In the genomic region with DNA sequence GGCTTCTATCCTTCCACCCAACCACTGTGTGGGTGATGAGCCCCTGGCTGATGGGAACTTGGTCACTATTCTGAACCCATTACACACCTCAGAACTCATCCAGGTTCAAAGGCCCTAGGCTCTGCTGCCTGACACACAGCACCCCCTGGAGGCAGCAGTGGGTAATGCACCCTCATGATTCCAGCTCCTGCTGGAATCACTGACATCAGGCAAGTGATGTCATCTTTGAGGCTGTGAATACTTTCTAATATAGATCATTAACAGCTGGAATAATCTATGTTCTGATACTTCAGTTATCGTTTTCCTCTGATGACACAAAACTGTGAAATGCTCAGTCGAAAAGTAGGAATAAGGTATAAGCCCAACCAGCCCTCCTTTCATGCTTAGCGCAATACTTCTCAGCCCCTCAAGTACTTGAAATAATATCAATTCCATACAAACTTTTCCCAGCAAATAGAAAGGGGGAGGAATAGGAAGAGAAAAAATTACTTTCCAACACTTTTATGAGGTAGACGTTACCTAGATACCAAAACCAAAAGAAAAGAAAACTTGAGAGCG, we compare ENCODE assay signal across 8 cellular contexts. TPM values are rescaled to one million over a fixed set of nuclear protein-coding genes. Genes with fewer than 3 reads are reported as not detected.
DNase-seq lines count a peak whose midpoint lies in the region; ATAC-seq and TF ChIP-seq lines count a peak whose summit lies in the region.

No MANE protein-coding gene starts in this region.

- peaks cover 7% of the 10 kb centered on the region for H3K27me3 Mint-ChIP-seq in activated T-cell treated with anti-CD3 and anti-CD28 coated beads, Interleukin-2, amount 50 U/mL, for 4 hours (ENCODE audit: low read depth)

- no peaks in the 10 kb centered on the region for H3K36me3 Mint-ChIP-seq in activated T-cell treated with anti-CD3 and anti-CD28 coated beads, Interleukin-2, amount 50 U/mL, for 4 hours (ENCODE audit: insufficient read depth)

- H4K20me1 ChIP-seq in OCI-LY1 (ENCODE audit: insufficient read depth, low read length) (no peaks in the 10 kb centered on the region), osteoblast (ENCODE audit: insufficient read depth, low read length) (no peaks in the 10 kb centered on the region)

- H3K36me3 ChIP-seq in OCI-LY1 (ENCODE audit: insufficient read depth, low read length) (no peaks in the 10 kb centered on the region), osteoblast (ENCODE audit: insufficient read depth, low read length) (no peaks in the 10 kb centered on the region), tibial artery (no peaks in the 10 kb centered on the region)

- H3K27me3 ChIP-seq in OCI-LY1 (ENCODE audit: insufficient read depth, low read length) (0 out of 2 replicates have a peak, but pooled peaks cover 5% of the 10 kb centered on the region), osteoblast (ENCODE audit: insufficient read depth, low read length) (peaks cover 29% of the 10 kb centered on the region), tibial artery (no peaks in the 10 kb centered on the region)

- no peak overlapping the region for H3K9ac ChIP-seq in OCI-LY1 (ENCODE audit: low read length)

- no peaks in the 10 kb centered on the region for H3K9me3 Mint-ChIP-seq in activated T-cell treated with anti-CD3 and anti-CD28 coated beads, Interleukin-2, amount 50 U/mL, for 4 hours

- H3K4me2 ChIP-seq in OCI-LY1 (ENCODE audit: low read length) (no peak overlapping the region), osteoblast (ENCODE audit: insufficient read depth, low read length) (no peak overlapping the region)

- H3K27ac ChIP-seq in OCI-LY1 (ENCODE audit: low read depth, low read length, poor library complexity, severe bottlenecking): no peak overlapping the region
- H3K27ac ChIP-seq in osteoblast (ENCODE audit: low read depth, low read length): no peak overlapping the region
- H3K27ac ChIP-seq in tibial artery: no peak overlapping the region

- H3K4me3 ChIP-seq in AG10803 (ENCODE audit: low read length) (no peak overlapping the region), OCI-LY1 (ENCODE audit: low read depth, low read length, poor library complexity, severe bottlenecking) (no peak overlapping the region), fibroblast of villous mesenchyme (ENCODE audit: low read depth, low read length) (no peak overlapping the region), osteoblast (ENCODE audit: insufficient read depth, low read length) (no peak overlapping the region), tibial artery (no peak overlapping the region)

- TF ChIP-seq CTCF in AG10803 (conservative IDR thresholded peaks at IDR 0.05; ENCODE audit: low read length) (peak; percentile 94), OCI-LY1 (IDR thresholded peaks at IDR 0.05; ENCODE audit: low read length) (peak; percentile 90), fibroblast of villous mesenchyme (IDR thresholded peaks at IDR 0.05; ENCODE audit: insufficient read depth, low read depth, low read length) (peak; percentile 99), osteoblast (IDR thresholded peaks at IDR 0.05; ENCODE audit: extremely low read depth, low read depth, low read length) (peak; percentile 98), tibial artery (IDR thresholded peaks at IDR 0.05) (peak; percentile 74 to 91)

- H3K9me3 ChIP-seq in OCI-LY1 (ENCODE audit: low read length): no peaks in the 10 kb centered on the region
- no peaks in the 10 kb centered on the region for H3K9me3 ChIP-seq in osteoblast (ENCODE audit: low read depth, low read length)
- no peaks in the 10 kb centered on the region for H3K9me3 ChIP-seq in tibial artery

- H3K4me3 Mint-ChIP-seq in activated T-cell treated with anti-CD3 and anti-CD28 coated beads, Interleukin-2, amount 50 U/mL, for 4 hours: no peak overlapping the region

- H3K4me1 ChIP-seq in OCI-LY1 (ENCODE audit: insufficient read depth, low read length, severe bottlenecking) (no peaks in the 10 kb centered on the region), osteoblast (ENCODE audit: insufficient read depth, low read length) (no peaks in the 10 kb centered on the region), tibial artery (peaks cover 0 to 10% (median 3%) of the 10 kb centered on the region in 4 donors)

- ATAC-seq in activated T-cell treated with anti-CD3 and anti-CD28 coated beads, Interleukin-2, amount 50 U/mL, for 4 hours: peak; percentile 55 to 66
- ATAC-seq in GM21576 (IDR thresholded peaks at IDR 0.05; ENCODE audit: unreplicated experiment): no peak

- H3K4me1 Mint-ChIP-seq in activated T-cell treated with anti-CD3 and anti-CD28 coated beads, Interleukin-2, amount 50 U/mL, for 4 hours (ENCODE audit: low read depth): no peaks in the 10 kb centered on the region

- no peak overlapping the region for H2AFZ ChIP-seq in OCI-LY1 (ENCODE audit: low read length)
- H2AFZ ChIP-seq in osteoblast (ENCODE audit: low read length): no peak overlapping the region

- no peaks in the 10 kb centered on the region for H3K79me2 ChIP-seq in OCI-LY1 (ENCODE audit: insufficient read depth, low read length)
- H3K79me2 ChIP-seq in osteoblast (ENCODE audit: insufficient read depth, low read length): no peaks in the 10 kb centered on the region

- intact Hi-C loops in tibial artery (cut with DNase I; ENCODE audit: low total_unique reads): no loop called here

- H3K9me2 ChIP-seq in OCI-LY1 (ENCODE audit: low read depth, low read length): no peaks in the 10 kb centered on the region

- DNase-seq in AG10803 (ENCODE audit: low read depth) (peak; percentile 42), GM19238 (ENCODE audit: insufficient read length, low spot score) (peak; percentile 72), fibroblast of villous mesenchyme (ENCODE audit: low read depth) (peak; percentile 53), osteoblast (ENCODE audit: insufficient read length, low spot score, missing footprints) (peak; percentile 87), tibial artery (peak in 1 of 2 donors; percentile 73)
- peak; percentile 73 for DNase-seq in activated T-cell treated with anti-CD3 and anti-CD28 coated beads, Interleukin-2, amount 50 U/mL, for 4 hours

- H3F3A ChIP-seq in OCI-LY1 (ENCODE audit: insufficient read depth, low read length): no peaks in the 10 kb centered on the region

RNA-seq across cellular contexts. Expression of a gene that starts 7.5 kb away (rescaled TPM):
- not detected for total RNA-seq in activated T-cell treated with anti-CD3 and anti-CD28 coated beads, Interleukin-2, amount 50 U/mL, for 4 hours
- not detected in 2 replicates for total RNA-seq in fibroblast of villous mesenchyme
- not detected in 2 replicates for total RNA-seq in osteoblast

RNA-seq across cellular contexts. Expression of a gene that starts 18.4 kb away (rescaled TPM):
- total RNA-seq in activated T-cell treated with anti-CD3 and anti-CD28 coated beads, Interleukin-2, amount 50 U/mL, for 4 hours: not detected
- not detected in 2 replicates for total RNA-seq in fibroblast of villous mesenchyme
- total RNA-seq in osteoblast: not detected in 2 replicates

RNA-seq across cellular contexts. Expression of a gene that starts 40.7 kb away (rescaled TPM):
- total RNA-seq in activated T-cell treated with anti-CD3 and anti-CD28 coated beads, Interleukin-2, amount 50 U/mL, for 4 hours: under 1 TPM; 0.25 to 0.43 (median 0.37) TPM
- not detected in 2 replicates for total RNA-seq in fibroblast of villous mesenchyme
- total RNA-seq in osteoblast: under 0.01 TPM in 2 replicates

RNA-seq across cellular contexts. Expression of a gene that starts 43.4 kb away (rescaled TPM):
- under 1 TPM in 1 of 3 donors, not detected in 2; 0.10 TPM for total RNA-seq in activated T-cell treated with anti-CD3 and anti-CD28 coated beads, Interleukin-2, amount 50 U/mL, for 4 hours
- under 0.01 TPM in 1 of 2 replicates, not detected in the other for total RNA-seq in fibroblast of villous mesenchyme
- under 0.01 and 0.29 TPM in 2 replicates for total RNA-seq in osteoblast
